2 cellular contexts compared by ENCODE assay signal in genomic region chr4:57763070-57763469, GRCh38.
TF ChIP-seq lines count a peak whose summit lies in the region.

No MANE protein-coding gene starts in this region.

TF ChIP-seq in HepG2, 621 proteins besides CTCF, POLR2A, EP300 and RAD21 (continued from another document):
- TF ChIP-seq MAFK (conservative IDR thresholded peaks at IDR 0.05 in 1 of 2, IDR thresholded peaks at IDR 0.05 in 1 of 2; ENCODE audit: low read length in 2 of 2) (peak; percentile 82 to 87), MAFF (IDR thresholded peaks at IDR 0.05; ENCODE audit: low read depth, low read length) (peak; percentile 76), SP140L (CRISPR knock-in tag; IDR thresholded peaks at IDR 0.05; ENCODE audit: borderline replicate concordance) (no peak), ISL2 (CRISPR knock-in tag; IDR thresholded peaks at IDR 0.05) (no peak)
TF ChIP-seq in HepG2: peak in this region for 3.

TF ChIP-seq in K562, 482 proteins besides CTCF, POLR2A, EP300 and RAD21 (continued from another document):
- TF ChIP-seq SIN3A (IDR thresholded peaks at IDR 0.05; ENCODE audit: borderline replicate concordance in 2 of 2, control insufficient read depth in 1 of 2, low read depth in 2 of 2, low read length in 2 of 2) (no peak), JUN (IDR thresholded peaks at IDR 0.05; ENCODE audit: borderline replicate concordance, low read depth, low read length) (no peak), JUN (CRISPR knock-in tag; IDR thresholded peaks at IDR 0.05; ENCODE audit: borderline replicate concordance) (no peak), HMG20A (CRISPR knock-in tag; conservative IDR thresholded peaks at IDR 0.05) (no peak), LCOR (CRISPR knock-in tag; IDR thresholded peaks at IDR 0.05) (no peak), MAFG (tag; conservative IDR thresholded peaks at IDR 0.05) (peak; percentile 94), WHSC1 (IDR thresholded peaks at IDR 0.05; ENCODE audit: low read length) (no peak), YY1 (IDR thresholded peaks at IDR 0.05; ENCODE audit: borderline replicate concordance in 1 of 3, control insufficient read depth in 1 of 3, extremely low read depth in 1 of 3, insufficient read depth in 3 of 3, insufficient read length in 1 of 3, insufficient replicate concordance in 2 of 3, low read depth in 1 of 3, low read length in 2 of 3) (no peak), NBN (IDR thresholded peaks at IDR 0.05; ENCODE audit: low read depth) (no peak), MAFK (IDR thresholded peaks at IDR 0.05; ENCODE audit: low read length) (peak; percentile 91), MAFF (IDR thresholded peaks at IDR 0.05; ENCODE audit: low read length) (peak; percentile 94), OTX1 (CRISPR knock-in tag; IDR thresholded peaks at IDR 0.05) (no peak), ZNF143 (CRISPR knock-in tag; IDR thresholded peaks at IDR 0.05) (no peak), CBX1 (IDR thresholded peaks at IDR 0.05; ENCODE audit: low read depth) (no peak), NFE2 (IDR thresholded peaks at IDR 0.05; ENCODE audit: low read depth) (peak; percentile 90), NFE2L1 (tag; IDR thresholded peaks at IDR 0.05; ENCODE audit: borderline replicate concordance, low read depth) (peak; percentile 69), KLF6 (CRISPR knock-in tag; IDR thresholded peaks at IDR 0.05; ENCODE audit: borderline replicate concordance) (no peak), TRIM24 (IDR thresholded peaks at IDR 0.05) (no peak), LEF1 (IDR thresholded peaks at IDR 0.05) (no peak), CSDE1 (IDR thresholded peaks at IDR 0.05) (no peak), ARNT (IDR thresholded peaks at IDR 0.05) (no peak), HIVEP1 (CRISPR knock-in tag; IDR thresholded peaks at IDR 0.05) (no peak), ZNF316 (IDR thresholded peaks at IDR 0.05) (peak; percentile 89), GABPB1 (CRISPR knock-in tag; IDR thresholded peaks at IDR 0.05) (no peak), ZFX (CRISPR knock-in tag; IDR thresholded peaks at IDR 0.05) (no peak), DEAF1 (CRISPR knock-in tag; IDR thresholded peaks at IDR 0.05) (no peak), POLR2AphosphoS2 (IDR thresholded peaks at IDR 0.05; ENCODE audit: low read length) (no peak), ZNF274 (IDR thresholded peaks at IDR 0.05; ENCODE audit: borderline replicate concordance, low read depth, low read length) (no peak), SIX5 (IDR thresholded peaks at IDR 0.05; ENCODE audit: borderline replicate concordance in 1 of 2, insufficient read depth in 1 of 2, low read depth in 1 of 2, low read length in 2 of 2) (no peak), ARHGAP35 (IDR thresholded peaks at IDR 0.05; ENCODE audit: partially characterized antibody) (no peak), ZNF785 (CRISPR knock-in tag; IDR thresholded peaks at IDR 0.05) (no peak), NFIC (IDR thresholded peaks at IDR 0.05) (no peak), ZFPM2 (CRISPR knock-in tag; IDR thresholded peaks at IDR 0.05) (no peak), NR3C1 (CRISPR knock-in tag; IDR thresholded peaks at IDR 0.05) (no peak), BACH1 (tag; IDR thresholded peaks at IDR 0.05) (peak; percentile 60; the same call in 1 of the 2 replicates), C11orf30 (IDR thresholded peaks at IDR 0.05; ENCODE audit: low read depth) (peak; percentile 81), ZEB2 (IDR thresholded peaks at IDR 0.05) (no peak), ZNF717 (CRISPR knock-in tag; IDR thresholded peaks at IDR 0.05) (no peak), POLR2H (tag; IDR thresholded peaks at IDR 0.05; ENCODE audit: low read depth) (no peak), HMGN3 (IDR thresholded peaks at IDR 0.05; ENCODE audit: borderline replicate concordance, extremely low read depth, insufficient read length, low read depth, low read length) (no peak), EHMT2 (IDR thresholded peaks at IDR 0.05) (no peak), ZC3H8 (IDR thresholded peaks at IDR 0.05) (no peak), AFF1 (IDR thresholded peaks at IDR 0.05; ENCODE audit: low read depth in 1 of 2, partially characterized antibody in 2 of 2) (no peak), BDP1 (IDR thresholded peaks at IDR 0.05; ENCODE audit: insufficient read depth, insufficient read length) (no peak)
- TF ChIP-seq, protein P1, sequence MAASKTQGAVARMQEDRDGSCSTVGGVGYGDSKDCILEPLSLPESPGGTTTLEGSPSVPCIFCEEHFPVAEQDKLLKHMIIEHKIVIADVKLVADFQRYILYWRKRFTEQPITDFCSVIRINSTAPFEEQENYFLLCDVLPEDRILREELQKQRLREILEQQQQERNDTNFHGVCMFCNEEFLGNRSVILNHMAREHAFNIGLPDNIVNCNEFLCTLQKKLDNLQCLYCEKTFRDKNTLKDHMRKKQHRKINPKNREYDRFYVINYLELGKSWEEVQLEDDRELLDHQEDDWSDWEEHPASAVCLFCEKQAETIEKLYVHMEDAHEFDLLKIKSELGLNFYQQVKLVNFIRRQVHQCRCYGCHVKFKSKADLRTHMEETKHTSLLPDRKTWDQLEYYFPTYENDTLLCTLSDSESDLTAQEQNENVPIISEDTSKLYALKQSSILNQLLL (CRISPR knock-in tag; IDR thresholded peaks at IDR 0.05; ENCODE audit: borderline replicate concordance), result no peak
- TF ChIP-seq, protein P2, sequence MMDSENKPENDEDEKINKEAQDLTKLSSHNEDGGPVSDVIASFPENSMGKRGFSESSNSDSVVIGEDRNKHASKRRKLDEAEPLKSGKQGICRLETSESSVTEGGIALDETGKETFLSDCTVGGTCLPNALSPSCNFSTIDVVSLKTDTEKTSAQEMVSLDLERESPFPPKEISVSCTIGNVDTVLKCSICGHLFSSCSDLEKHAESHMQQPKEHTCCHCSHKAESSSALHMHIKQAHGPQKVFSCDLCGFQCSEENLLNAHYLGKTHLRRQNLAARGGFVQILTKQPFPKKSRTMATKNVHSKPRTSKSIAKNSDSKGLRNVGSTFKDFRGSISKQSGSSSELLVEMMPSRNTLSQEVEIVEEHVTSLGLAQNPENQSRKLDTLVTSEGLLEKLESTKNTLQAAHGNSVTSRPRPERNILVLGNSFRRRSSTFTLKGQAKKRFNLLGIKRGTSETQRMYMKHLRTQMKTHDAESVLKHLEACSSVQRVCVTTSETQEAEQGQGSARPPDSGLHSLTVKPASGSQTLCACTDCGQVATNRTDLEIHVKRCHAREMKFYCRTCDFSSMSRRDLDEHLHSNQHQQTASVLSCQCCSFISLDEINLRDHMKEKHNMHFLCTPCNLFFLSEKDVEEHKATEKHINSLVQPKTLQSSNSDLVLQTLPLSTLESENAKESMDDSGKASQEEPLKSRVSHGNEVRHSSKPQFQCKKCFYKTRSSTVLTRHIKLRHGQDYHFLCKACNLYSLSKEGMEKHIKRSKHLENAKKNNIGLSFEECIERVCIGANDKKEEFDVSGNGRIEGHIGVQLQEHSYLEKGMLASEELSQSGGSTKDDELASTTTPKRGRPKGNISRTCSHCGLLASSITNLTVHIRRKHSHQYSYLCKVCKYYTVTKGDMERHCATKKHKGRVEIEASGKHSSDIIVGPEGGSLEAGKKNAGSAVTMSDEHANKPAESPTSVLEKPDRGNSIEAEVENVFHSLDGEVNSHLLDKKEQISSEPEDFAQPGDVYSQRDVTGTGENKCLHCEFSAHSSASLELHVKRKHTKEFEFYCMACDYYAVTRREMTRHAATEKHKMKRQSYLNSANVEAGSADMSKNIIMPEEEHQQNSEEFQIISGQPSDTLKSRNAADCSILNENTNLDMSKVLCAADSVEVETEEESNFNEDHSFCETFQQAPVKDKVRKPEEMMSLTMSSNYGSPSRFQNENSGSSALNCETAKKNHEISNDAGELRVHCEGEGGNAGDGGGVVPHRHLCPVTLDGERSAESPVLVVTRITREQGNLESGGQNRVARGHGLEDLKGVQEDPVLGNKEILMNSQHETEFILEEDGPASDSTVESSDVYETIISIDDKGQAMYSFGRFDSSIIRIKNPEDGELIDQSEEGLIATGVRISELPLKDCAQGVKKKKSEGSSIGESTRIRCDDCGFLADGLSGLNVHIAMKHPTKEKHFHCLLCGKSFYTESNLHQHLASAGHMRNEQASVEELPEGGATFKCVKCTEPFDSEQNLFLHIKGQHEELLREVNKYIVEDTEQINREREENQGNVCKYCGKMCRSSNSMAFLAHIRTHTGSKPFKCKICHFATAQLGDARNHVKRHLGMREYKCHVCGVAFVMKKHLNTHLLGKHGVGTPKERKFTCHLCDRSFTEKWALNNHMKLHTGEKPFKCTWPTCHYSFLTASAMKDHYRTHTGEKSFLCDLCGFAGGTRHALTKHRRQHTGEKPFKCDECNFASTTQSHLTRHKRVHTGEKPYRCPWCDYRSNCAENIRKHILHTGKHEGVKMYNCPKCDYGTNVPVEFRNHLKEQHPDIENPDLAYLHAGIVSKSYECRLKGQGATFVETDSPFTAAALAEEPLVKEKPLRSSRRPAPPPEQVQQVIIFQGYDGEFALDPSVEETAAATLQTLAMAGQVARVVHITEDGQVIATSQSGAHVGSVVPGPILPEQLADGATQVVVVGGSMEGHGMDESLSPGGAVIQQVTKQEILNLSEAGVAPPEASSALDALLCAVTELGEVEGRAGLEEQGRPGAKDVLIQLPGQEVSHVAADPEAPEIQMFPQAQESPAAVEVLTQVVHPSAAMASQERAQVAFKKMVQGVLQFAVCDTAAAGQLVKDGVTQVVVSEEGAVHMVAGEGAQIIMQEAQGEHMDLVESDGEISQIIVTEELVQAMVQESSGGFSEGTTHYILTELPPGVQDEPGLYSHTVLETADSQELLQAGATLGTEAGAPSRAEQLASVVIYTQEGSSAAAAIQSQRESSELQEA (IDR thresholded peaks at IDR 0.05; ENCODE audit: low read depth), result no peak
